7 cellular contexts compared by ENCODE assay signal in genomic region chr5:14142856-14143508, GRCh38. TPM values are rescaled to one million over a fixed set of nuclear protein-coding genes. Genes with fewer than 3 reads are reported as not detected.
DNase-seq lines count a peak whose midpoint lies in the region; ATAC-seq, FAIRE-seq and TF ChIP-seq lines count a peak whose summit lies in the region.

Gene TRIO (plus strand): TSS chr5:14143342. CDS start chr5:14143726, 384 bp downstream.

- H3K36me3 Mint-ChIP-seq in immature natural killer cell: no peaks in the 10 kb centered on the region

- peak within 1 kb of the TSS; percentile 55 to 89 (median 86) for H3K27ac Mint-ChIP-seq in immature natural killer cell

- H3K27me3 ChIP-seq in WERI-Rb-1 (ENCODE audit: insufficient read depth, low read depth, severe bottlenecking) (peaks cover 30% of the 10 kb centered on the region), bronchial epithelial cell (ENCODE audit: control insufficient read depth, insufficient read depth, low read length) (no peaks in the 10 kb centered on the region)

- FAIRE-seq in bronchial epithelial cell (lab: Jason Lieb, UNC): no peak

- H3K4me3 Mint-ChIP-seq in immature natural killer cell: peak within 1 kb of the TSS; percentile 87 to 97 (median 91)

- H3K4me1 Mint-ChIP-seq in immature natural killer cell: peaks cover 14 to 23% of the 10 kb centered on the region in 2 donors

- TF ChIP-seq CTCF in WERI-Rb-1 (IDR thresholded peaks at IDR 0.05; ENCODE audit: low read depth, low read length) (peak; percentile 77), bronchial epithelial cell (IDR thresholded peaks at IDR 0.05; ENCODE audit: insufficient read depth, low read length, severe bottlenecking) (peak; percentile 73)

- ATAC-seq in GM18511 (IDR thresholded peaks at IDR 0.05; ENCODE audit: unreplicated experiment) (peak; percentile 48), HG02981 (IDR thresholded peaks at IDR 0.05; ENCODE audit: unreplicated experiment) (peak; percentile 38)

- no peaks in the 10 kb centered on the region for H3K9me3 Mint-ChIP-seq in immature natural killer cell

- peaks cover 3% of the 10 kb centered on the region; the same call in 1 of the 2 replicates for H3K36me3 ChIP-seq in WERI-Rb-1
- no peaks in the 10 kb centered on the region for H3K36me3 ChIP-seq in bronchial epithelial cell (ENCODE audit: control insufficient read depth, insufficient read depth, low read length)

- H3K4me3 ChIP-seq in WERI-Rb-1 (ENCODE audit: low read depth, low read length) (peak within 1 kb of the TSS; percentile 90), bronchial epithelial cell (ENCODE audit: low read depth, low read length) (peak within 1 kb of the TSS; percentile 91)

- no peaks in the 10 kb centered on the region for H3K9me3 ChIP-seq in WERI-Rb-1 (ENCODE audit: severe bottlenecking)

- DNase-seq in NCI-H2081 (lab: John Stamatoyannopoulos, UW) (peak; percentile 95 to 98), WERI-Rb-1 (peak; percentile 95), bronchial epithelial cell (ENCODE audit: low read depth) (peak; percentile 74), immature natural killer cell (peak; percentile 79 to 83 (median 82)), smooth muscle cell of the brain vasculature (ENCODE audit: low read depth, low spot score) (peak; percentile 81)

- H3K27ac ChIP-seq in WERI-Rb-1: peak within 1 kb of the TSS; percentile 41

- H3K27me3 Mint-ChIP-seq in immature natural killer cell (ENCODE audit: low read depth in 3 of 3): peaks cover 2 to 24% (median 13%) of the 10 kb centered on the region in 3 donors

RNA-seq across cellular contexts. Expression of gene TRIO, which starts in this region (rescaled TPM):
- total RNA-seq in bronchial epithelial cell: 69.4 and 71.6 TPM in 2 replicates
- 1 to 10 TPM in 2 of 3 donors, under 1 TPM in 1; 0.70 to 2.3 (median 1.2) TPM for polyA plus RNA-seq in immature natural killer cell

Comparison
In these comparisons a context has a peak if more than half of its experiments do, and no peak if none do; other contexts are left out.
1. Peak in every context shown above with its lines: DNase-seq, ATAC-seq, H3K4me3 ChIP-seq and H3K27ac ChIP-seq.